12 cellular contexts compared by ENCODE assay signal in the genomic region with DNA sequence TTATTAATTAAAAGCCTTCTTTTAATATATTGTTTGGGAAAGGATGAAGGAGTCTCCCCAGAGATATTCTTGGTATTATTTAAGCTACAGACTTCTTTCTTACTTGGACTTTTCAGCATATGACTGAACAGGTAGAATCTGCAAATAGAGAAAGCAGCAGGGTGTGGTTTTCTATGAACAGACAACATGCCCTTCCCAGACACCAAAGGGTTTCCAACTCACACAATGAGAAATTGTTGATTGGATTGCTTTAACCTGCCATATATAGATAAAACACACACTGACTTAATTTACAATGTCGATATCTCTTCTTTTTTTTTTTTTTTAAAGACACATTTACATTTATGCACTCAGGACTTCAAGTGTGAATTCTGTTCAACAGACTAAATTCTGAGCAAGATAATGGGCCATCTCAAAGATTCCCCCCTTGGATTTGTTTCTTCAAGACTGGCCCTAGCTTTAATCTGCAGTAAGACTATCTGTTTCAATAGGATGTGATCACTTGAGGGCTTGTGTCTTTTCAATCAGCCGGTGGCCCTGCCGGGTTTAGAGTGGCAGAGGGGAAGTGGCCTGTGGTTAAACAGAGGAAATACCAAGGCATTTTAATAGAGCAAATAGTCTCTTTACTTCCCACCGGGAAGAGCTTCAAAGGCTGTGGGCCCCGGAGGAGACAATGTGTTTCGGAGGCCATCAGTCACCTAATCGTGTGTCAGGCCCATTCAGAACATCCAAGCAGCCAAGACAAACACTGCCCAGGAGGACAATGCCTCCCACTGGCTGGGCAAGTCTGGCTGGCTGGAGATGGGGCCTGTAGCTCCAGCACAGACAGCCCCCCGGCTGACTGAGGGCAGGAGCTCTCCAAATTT. TPM values are rescaled to one million over a fixed set of nuclear protein-coding genes. Genes with fewer than 3 reads are reported as not detected.
DNase-seq lines count a peak whose midpoint lies in the region; ATAC-seq and TF ChIP-seq lines count a peak whose summit lies in the region.
"Had no signal": no experiment of that assay in that cellular context is flagged by ENCODE, and none has a peak within 500 bp of the region (broad histone marks: within the 10 kb centered on the region; RNA-seq: fewer than 3 reads in every experiment).

No MANE protein-coding gene starts in this region.

- WGBS in HUES64, result 7% methylated on average over 8 of the region's 8 CpGs
- WGBS in mesenchymal stem cell, result 10% methylated on average over 8 of the region's 8 CpGs

- H3F3A ChIP-seq in PC-9 (ENCODE audit: insufficient read depth, low read depth), result no peaks in the 10 kb centered on the region

- no peaks in the 10 kb centered on the region for H3K36me3 ChIP-seq in CD4-positive, CD25-positive, alpha-beta regulatory T cell (ENCODE audit: control insufficient read depth, insufficient read depth, low read length)
- H3K36me3 ChIP-seq in HUES64 (ENCODE audit: insufficient read depth, low read length) (no peaks in the 10 kb centered on the region; the same call in 1 of the 2 replicates), mesenchymal stem cell (ENCODE audit: control insufficient read depth in 1 of 2, insufficient read depth in 2 of 2, low read depth in 1 of 2, low read length in 2 of 2) (no peaks in the 10 kb centered on the region), PC-9 (ENCODE audit: low read depth) (no peaks in the 10 kb centered on the region)

- no peak overlapping the region for H4K91ac ChIP-seq in mesenchymal stem cell (ENCODE audit: low read length)

- ATAC-seq in CD4-positive, CD25-positive, alpha-beta regulatory T cell (ENCODE audit: low read depth in 2 of 2), result peak; percentile 53 to 69
- no peak for ATAC-seq in HG02852 (IDR thresholded peaks at IDR 0.05; ENCODE audit: unreplicated experiment)

- no peak overlapping the region for H2BK120ac ChIP-seq in mesenchymal stem cell (ENCODE audit: low read depth, low read length)

- H3K4me1 Mint-ChIP-seq in CD4-positive, CD25-positive, alpha-beta regulatory T cell, result peaks cover 9 to 17% (median 14%) of the 10 kb centered on the region in 4 donors

- no peaks in the 10 kb centered on the region for H3K9me2 ChIP-seq in PC-9 (ENCODE audit: insufficient read depth)

- H2AK5ac ChIP-seq in mesenchymal stem cell (ENCODE audit: low read length, severe bottlenecking), result no peak overlapping the region

- no peak overlapping the region for H3K4me3 ChIP-seq in CD4-positive, CD25-positive, alpha-beta regulatory T cell (ENCODE audit: low read depth, low read length)
- peak overlapping the region; percentile 23; the same call in 1 of the 2 replicates for H3K4me3 ChIP-seq in HUES64 (ENCODE audit: low read length)
- H3K4me3 ChIP-seq in mesenchymal stem cell (ENCODE audit: insufficient read depth in 1 of 2, low read depth in 1 of 2, low read length in 2 of 2), result no peak overlapping the region
- H3K4me3 ChIP-seq in PC-9, result no peak overlapping the region

- intact Hi-C loops in PC-9 (cut with micrococcal nuclease; ENCODE audit: unreplicated experiment), result no loop called here

- no peaks in the 10 kb centered on the region for H3K9me3 ChIP-seq in CD4-positive, CD25-positive, alpha-beta regulatory T cell (ENCODE audit: control insufficient read depth in 2 of 2, low read length in 2 of 2)
- H3K9me3 ChIP-seq in HUES64 (ENCODE audit: insufficient read depth, low read depth, low read length) (no peaks in the 10 kb centered on the region), mesenchymal stem cell (ENCODE audit: control insufficient read depth, low read length) (no peaks in the 10 kb centered on the region), PC-9 (ENCODE audit: insufficient read depth, low read depth) (no peaks in the 10 kb centered on the region)

- H2BK15ac ChIP-seq in mesenchymal stem cell (ENCODE audit: low read depth, poor library complexity, severe bottlenecking), result no peak overlapping the region

- peaks cover 0 to 2% (median 0%) of the 10 kb centered on the region in 7 donors for H3K9me3 Mint-ChIP-seq in CD4-positive, CD25-positive, alpha-beta regulatory T cell

- no peak overlapping the region for H3K27ac Mint-ChIP-seq in CD4-positive, CD25-positive, alpha-beta regulatory T cell

- peak in 1 of 3 donors; percentile 68 for DNase-seq in CD4-positive, CD25-positive, alpha-beta regulatory T cell
- peak; percentile 60 for DNase-seq in UCSD-AML1 (lab: John Stamatoyannopoulos, UW; ENCODE audit: unreplicated experiment)
- DNase-seq in mesenchymal stem cell, result peak; percentile 15
- DNase-seq in NCI-H82 (lab: John Stamatoyannopoulos, UW), result no peak
- DNase-seq in GM19238 (ENCODE audit: insufficient read length, low spot score), result no peak
- no peak for DNase-seq in PC-9
- DNase-seq: amygdala; NCI-H2171 treated with DMSO at 0.1 percent for 48 hours; right cardiac atrium; stimulated activated naive CD4-positive, alpha-beta T cell had no signal

- H2AFZ ChIP-seq in mesenchymal stem cell (ENCODE audit: low read depth, low read length) (peak overlapping the region; percentile 36), PC-9 (no peak overlapping the region)

- H4K8ac ChIP-seq in mesenchymal stem cell (ENCODE audit: low read length), result no peak overlapping the region

- no TSS peak for BruUV-seq in PC-9 (replicated peaks; lab: Mats Ljungman, UMichigan)

- H3K27me3 ChIP-seq in CD4-positive, CD25-positive, alpha-beta regulatory T cell (ENCODE audit: control insufficient read depth, insufficient read depth, low read length), result peaks cover 15% of the 10 kb centered on the region
- H3K27me3 ChIP-seq in HUES64 (ENCODE audit: insufficient read depth, low read length) (peaks cover 12% of the 10 kb centered on the region), mesenchymal stem cell (ENCODE audit: control insufficient read depth in 1 of 2, insufficient read depth in 1 of 2, low read length in 2 of 2) (peaks cover 0 to 24% of the 10 kb centered on the region in 2 experiments), PC-9 (ENCODE audit: insufficient read depth, low read depth) (no peaks in the 10 kb centered on the region)

- H4K20me1 ChIP-seq in PC-9 (ENCODE audit: insufficient read depth), result no peaks in the 10 kb centered on the region

- H3K27me3 Mint-ChIP-seq in CD4-positive, CD25-positive, alpha-beta regulatory T cell, result peaks cover 56% of the 10 kb centered on the region

- H3K27ac ChIP-seq in CD4-positive, CD25-positive, alpha-beta regulatory T cell (ENCODE audit: insufficient read depth, low read length, poor library complexity, severe bottlenecking), result no peak overlapping the region
- H3K27ac ChIP-seq in HUES64 (ENCODE audit: low read depth, low read length) (peak overlapping the region; percentile 76), mesenchymal stem cell (ENCODE audit: low read length, poor library complexity, severe bottlenecking) (no peak overlapping the region), PC-9 (no peak overlapping the region)

- H3K18ac ChIP-seq in mesenchymal stem cell (ENCODE audit: low read depth in 1 of 2, low read length in 2 of 2), result no peak overlapping the region

- H3K9ac ChIP-seq in HUES64 (ENCODE audit: low read depth, low read length) (peak overlapping the region; percentile 64; the same call in 1 of the 2 replicates), mesenchymal stem cell (ENCODE audit: low read length) (no peak overlapping the region)

- H3K4me1 ChIP-seq in CD4-positive, CD25-positive, alpha-beta regulatory T cell (ENCODE audit: control insufficient read depth, insufficient read depth, low read length, poor library complexity, severe bottlenecking), result peaks cover 15% of the 10 kb centered on the region
- H3K4me1 ChIP-seq in HUES64 (ENCODE audit: insufficient read depth, low read length), result peaks cover 83% of the 10 kb centered on the region
- H3K4me1 ChIP-seq in mesenchymal stem cell (ENCODE audit: control insufficient read depth, insufficient read depth, low read depth, low read length), result peaks cover 6% of the 10 kb centered on the region
- H3K4me1 ChIP-seq in PC-9 (replicated peaks; ENCODE audit: insufficient read depth), result no peaks in the 10 kb centered on the region

- H2BK5ac ChIP-seq in mesenchymal stem cell (ENCODE audit: low read depth, low read length, poor library complexity, severe bottlenecking), result no peak overlapping the region

- CTCF ChIA-PET in PC-9 (lab: Charles Lee), result interaction anchor here (0.6 kb wide), 1 partner anchor 163 kb away, joined by 6 read pairs; no protein-coding TSS in a partner anchor

- H3K4me2 ChIP-seq in mesenchymal stem cell (ENCODE audit: low read length, poor library complexity, severe bottlenecking) (no peak overlapping the region), PC-9 (no peak overlapping the region)

- peak overlapping the region in 1 of 2 experiments; percentile 23 for H2BK12ac ChIP-seq in mesenchymal stem cell (ENCODE audit: low read length in 2 of 2)

- POLR2A ChIA-PET in PC-9 (lab: Charles Lee; ENCODE audit: unreplicated experiment), result no interaction called here

- no peak overlapping the region for H3K14ac ChIP-seq in mesenchymal stem cell (ENCODE audit: low read length in 2 of 2)

- H3K4me3 Mint-ChIP-seq in CD4-positive, CD25-positive, alpha-beta regulatory T cell, result peak overlapping the region in 2 of 4 donors; percentile 17 to 41

- H3K79me2 ChIP-seq in PC-9 (ENCODE audit: low read depth), result no peaks in the 10 kb centered on the region

- H3K36me3 Mint-ChIP-seq in CD4-positive, CD25-positive, alpha-beta regulatory T cell, result no peaks in the 10 kb centered on the region

- no peak overlapping the region for H3K23ac ChIP-seq in mesenchymal stem cell (ENCODE audit: low read length in 2 of 2)

- peaks cover 3% of the 10 kb centered on the region for H3K79me1 ChIP-seq in mesenchymal stem cell (replicated peaks; ENCODE audit: low read length, poor library complexity, severe bottlenecking)

- H3K4ac ChIP-seq in mesenchymal stem cell (ENCODE audit: low read depth in 1 of 2, low read length in 2 of 2), result no peak overlapping the region

- no peak for TF ChIP-seq CTCF in PC-9 (conservative IDR thresholded peaks at IDR 0.05)

RNA-seq across cellular contexts. Expression of a gene that starts 6.1 kb away (rescaled TPM):
- total RNA-seq in CD4-positive, CD25-positive, alpha-beta regulatory T cell, result not detected
- not detected for polyA plus RNA-seq in CD4-positive, CD25-positive, alpha-beta regulatory T cell
- 56.6 TPM for polyA plus RNA-seq in HUES64 (2013, experiment 1 of 2)
- 72.8 TPM for polyA plus RNA-seq in HUES64 (2013, experiment 2 of 2)
- polyA plus RNA-seq in mesenchymal stem cell (2013, experiment 1 of 2), result 0.65 TPM
- 0.58 TPM for polyA plus RNA-seq in mesenchymal stem cell (2013, experiment 2 of 2)
- 7.9 and 8.3 TPM in 2 replicates for total RNA-seq in PC-9 (2021)

RNA-seq across cellular contexts. Expression of a gene that starts 40.7 kb away (rescaled TPM):
- not detected for total RNA-seq in CD4-positive, CD25-positive, alpha-beta regulatory T cell
- polyA plus RNA-seq in CD4-positive, CD25-positive, alpha-beta regulatory T cell, result under 1 TPM in 1 of 4 donors, not detected in 3; 0.78 TPM
- 12.1 TPM for polyA plus RNA-seq in HUES64 (2013, experiment 1 of 2)
- 7.0 TPM for polyA plus RNA-seq in HUES64 (2013, experiment 2 of 2)
- 0.59 TPM for polyA plus RNA-seq in mesenchymal stem cell (2013, experiment 1 of 2)
- polyA plus RNA-seq in mesenchymal stem cell (2013, experiment 2 of 2), result 0.34 TPM
- total RNA-seq in PC-9 (2021), result 3.4 and 4.4 TPM in 2 replicates

Comparison
In these comparisons a context has a peak if more than half of its experiments do, and no peak if none do; other contexts are left out.
1. DNase-seq: peak in UCSD-AML1 (single experiment) and mesenchymal stem cell (single experiment); none in NCI-H82 (single experiment), GM19238 (single experiment) and PC-9 (0 of 2).